8 cellular contexts compared by ENCODE assay signal in the genomic region with DNA sequence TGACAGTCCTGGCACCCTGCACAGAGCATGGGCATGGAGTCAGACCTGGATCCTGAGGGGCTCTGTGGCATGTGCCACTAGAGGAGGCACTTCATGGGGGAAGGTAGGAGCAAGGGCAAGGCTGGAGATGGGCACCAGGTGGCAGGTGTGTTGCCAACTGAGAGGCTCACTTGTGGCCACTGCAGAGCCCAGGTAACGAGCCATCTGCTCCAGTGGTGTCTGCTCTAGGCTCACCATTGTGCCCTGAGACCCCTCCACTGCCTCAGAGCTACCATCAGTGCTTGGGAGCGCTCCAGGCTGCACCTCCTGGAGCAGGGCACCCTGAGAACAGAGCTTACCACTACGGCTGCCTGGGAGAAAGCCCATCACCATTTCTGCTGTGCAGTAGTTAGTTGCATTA. TPM values are rescaled to one million over a fixed set of nuclear protein-coding genes. Genes with fewer than 3 reads are reported as not detected.
DNase-seq lines count a peak whose midpoint lies in the region; ATAC-seq and TF ChIP-seq lines count a peak whose summit lies in the region.

No MANE protein-coding gene starts in this region.

- TF ChIP-seq CTCF in GM06990 (IDR thresholded peaks at IDR 0.05; ENCODE audit: insufficient read depth, low read length, poor library complexity, severe bottlenecking), result peak; percentile 20
- TF ChIP-seq CTCF in coronary artery (IDR thresholded peaks at IDR 0.05), result no peak
- TF ChIP-seq CTCF in progenitor cell of endocrine pancreas (IDR thresholded peaks at IDR 0.05; ENCODE audit: unreplicated experiment), result no peak

- peaks cover 4% of the 10 kb centered on the region for H3K4me1 Mint-ChIP-seq in progenitor cell of endocrine pancreas (ENCODE audit: low read depth)

- no peak overlapping the region for H3K27ac Mint-ChIP-seq in progenitor cell of endocrine pancreas

- no peaks in the 10 kb centered on the region for H3K9me3 Mint-ChIP-seq in progenitor cell of endocrine pancreas (ENCODE audit: low read depth)

- peaks cover 10% of the 10 kb centered on the region for H3K36me3 Mint-ChIP-seq in progenitor cell of endocrine pancreas (ENCODE audit: insufficient read depth)

- ATAC-seq in GM21528 (IDR thresholded peaks at IDR 0.05; ENCODE audit: low FRiP score, unreplicated experiment) (no peak), GM21737 (IDR thresholded peaks at IDR 0.05; ENCODE audit: unreplicated experiment) (no peak)

- H3K27ac ChIP-seq in coronary artery, result peak overlapping the region; percentile 85 to 99

- H3K27me3 Mint-ChIP-seq in progenitor cell of endocrine pancreas, result no peaks in the 10 kb centered on the region

- no peaks in the 10 kb centered on the region for H3K27me3 ChIP-seq in GM06990 (replicated peaks; ENCODE audit: control insufficient read depth, insufficient read depth, low read length)

- peaks cover 9% of the 10 kb centered on the region for H3K36me3 ChIP-seq in GM06990 (ENCODE audit: control insufficient read depth, insufficient read depth, low read length)

- H3K4me3 ChIP-seq in GM06990 (replicated peaks; ENCODE audit: low read depth, low read length) (no peak overlapping the region), coronary artery (peak overlapping the region; percentile 100)

- H3K4me3 Mint-ChIP-seq in progenitor cell of endocrine pancreas (ENCODE audit: low read depth), result peak overlapping the region; percentile 69

- DNase-seq in GM06990 (ENCODE audit: extremely low read depth, insufficient read length) (no peak), NCI-H2171 treated with DMSO at 0.1 percent for 48 hours (lab: John Stamatoyannopoulos, UW) (peak; percentile 72), coronary artery (ENCODE audit: low spot score) (no peak), progenitor cell of endocrine pancreas (ENCODE audit: low spot score, unreplicated experiment) (no peak), NCI-H82 (lab: John Stamatoyannopoulos, UW) (no peak)
- DNase-seq in stimulated activated CD4-positive, alpha-beta T cell treated with anti-CD3 and anti-CD28 coated beads, Interleukin-1b, Interleukin-23, amount 100 ng/mL, for 48 hours, result no peak

RNA-seq across cellular contexts. Expression of a gene that starts 1.3 kb away (rescaled TPM):
- total RNA-seq in progenitor cell of endocrine pancreas, result 82.1 and 83.5 TPM in 2 replicates

RNA-seq across cellular contexts. Expression of a gene that starts 13.3 kb away (rescaled TPM):
- 78.5 and 86.5 TPM in 2 replicates for total RNA-seq in progenitor cell of endocrine pancreas

RNA-seq across cellular contexts. Expression of a gene that starts 14.4 kb away (rescaled TPM):
- total RNA-seq in progenitor cell of endocrine pancreas, result 217 and 219 TPM in 2 replicates

RNA-seq across cellular contexts. Expression of a gene that starts 20.5 kb away (rescaled TPM):
- total RNA-seq in progenitor cell of endocrine pancreas, result 3.3 and 4.0 TPM in 2 replicates

RNA-seq across cellular contexts. Expression of a gene that starts 50.3 kb away (rescaled TPM):
- 75.8 and 79.8 TPM in 2 replicates for total RNA-seq in progenitor cell of endocrine pancreas
